1 cellular context compared by ENCODE assay signal in the genomic region with DNA sequence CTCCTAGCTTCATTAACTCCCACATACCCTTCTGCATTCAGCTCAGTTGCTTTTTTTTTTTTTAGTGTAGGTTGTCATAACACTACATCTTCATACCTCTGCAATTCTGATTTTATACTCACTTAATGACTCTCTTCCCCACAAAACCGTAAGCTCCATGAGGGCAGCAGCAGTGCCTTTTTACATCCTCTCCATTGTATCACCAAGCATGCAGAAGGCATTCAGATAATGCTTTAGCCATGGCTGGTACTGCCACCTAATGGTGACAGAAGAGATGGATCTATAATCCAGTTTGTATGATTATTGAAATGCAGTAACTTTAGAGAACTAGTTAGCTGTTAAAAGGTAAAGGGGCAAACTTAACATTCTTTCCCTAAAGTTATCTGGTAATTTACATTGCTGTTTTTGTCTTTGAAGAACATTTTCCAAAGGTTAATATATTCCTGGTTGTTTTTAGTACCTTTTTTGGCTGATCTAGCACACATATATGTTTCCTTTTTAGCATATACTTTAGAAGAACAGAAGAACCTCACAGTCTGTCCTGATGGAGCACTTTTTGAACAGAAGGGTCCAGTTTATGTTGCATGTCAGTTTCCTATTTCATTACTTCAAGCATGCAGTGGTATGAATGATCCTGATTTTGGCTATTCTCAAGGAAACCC.
TF ChIP-seq lines count a peak whose summit lies in the region.

No MANE protein-coding gene starts in this region.

TF ChIP-seq in WTC11, 78 proteins besides CTCF, POLR2A, EP300 and RAD21 (continued from another document):
- TF ChIP-seq, protein P1, sequence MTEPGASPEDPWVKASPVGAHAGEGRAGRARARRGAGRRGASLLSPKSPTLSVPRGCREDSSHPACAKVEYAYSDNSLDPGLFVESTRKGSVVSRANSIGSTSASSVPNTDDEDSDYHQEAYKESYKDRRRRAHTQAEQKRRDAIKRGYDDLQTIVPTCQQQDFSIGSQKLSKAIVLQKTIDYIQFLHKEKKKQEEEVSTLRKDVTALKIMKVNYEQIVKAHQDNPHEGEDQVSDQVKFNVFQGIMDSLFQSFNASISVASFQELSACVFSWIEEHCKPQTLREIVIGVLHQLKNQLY (CRISPR knock-in tag; IDR thresholded peaks at IDR 0.05), result no peak
- no peak for TF ChIP-seq NR1H2 (CRISPR knock-in tag; IDR thresholded peaks at IDR 0.05)
- TF ChIP-seq, protein P2, sequence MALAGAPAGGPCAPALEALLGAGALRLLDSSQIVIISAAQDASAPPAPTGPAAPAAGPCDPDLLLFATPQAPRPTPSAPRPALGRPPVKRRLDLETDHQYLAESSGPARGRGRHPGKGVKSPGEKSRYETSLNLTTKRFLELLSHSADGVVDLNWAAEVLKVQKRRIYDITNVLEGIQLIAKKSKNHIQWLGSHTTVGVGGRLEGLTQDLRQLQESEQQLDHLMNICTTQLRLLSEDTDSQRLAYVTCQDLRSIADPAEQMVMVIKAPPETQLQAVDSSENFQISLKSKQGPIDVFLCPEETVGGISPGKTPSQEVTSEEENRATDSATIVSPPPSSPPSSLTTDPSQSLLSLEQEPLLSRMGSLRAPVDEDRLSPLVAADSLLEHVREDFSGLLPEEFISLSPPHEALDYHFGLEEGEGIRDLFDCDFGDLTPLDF (CRISPR knock-in tag; IDR thresholded peaks at IDR 0.05), result no peak
- TF ChIP-seq, protein P3, sequence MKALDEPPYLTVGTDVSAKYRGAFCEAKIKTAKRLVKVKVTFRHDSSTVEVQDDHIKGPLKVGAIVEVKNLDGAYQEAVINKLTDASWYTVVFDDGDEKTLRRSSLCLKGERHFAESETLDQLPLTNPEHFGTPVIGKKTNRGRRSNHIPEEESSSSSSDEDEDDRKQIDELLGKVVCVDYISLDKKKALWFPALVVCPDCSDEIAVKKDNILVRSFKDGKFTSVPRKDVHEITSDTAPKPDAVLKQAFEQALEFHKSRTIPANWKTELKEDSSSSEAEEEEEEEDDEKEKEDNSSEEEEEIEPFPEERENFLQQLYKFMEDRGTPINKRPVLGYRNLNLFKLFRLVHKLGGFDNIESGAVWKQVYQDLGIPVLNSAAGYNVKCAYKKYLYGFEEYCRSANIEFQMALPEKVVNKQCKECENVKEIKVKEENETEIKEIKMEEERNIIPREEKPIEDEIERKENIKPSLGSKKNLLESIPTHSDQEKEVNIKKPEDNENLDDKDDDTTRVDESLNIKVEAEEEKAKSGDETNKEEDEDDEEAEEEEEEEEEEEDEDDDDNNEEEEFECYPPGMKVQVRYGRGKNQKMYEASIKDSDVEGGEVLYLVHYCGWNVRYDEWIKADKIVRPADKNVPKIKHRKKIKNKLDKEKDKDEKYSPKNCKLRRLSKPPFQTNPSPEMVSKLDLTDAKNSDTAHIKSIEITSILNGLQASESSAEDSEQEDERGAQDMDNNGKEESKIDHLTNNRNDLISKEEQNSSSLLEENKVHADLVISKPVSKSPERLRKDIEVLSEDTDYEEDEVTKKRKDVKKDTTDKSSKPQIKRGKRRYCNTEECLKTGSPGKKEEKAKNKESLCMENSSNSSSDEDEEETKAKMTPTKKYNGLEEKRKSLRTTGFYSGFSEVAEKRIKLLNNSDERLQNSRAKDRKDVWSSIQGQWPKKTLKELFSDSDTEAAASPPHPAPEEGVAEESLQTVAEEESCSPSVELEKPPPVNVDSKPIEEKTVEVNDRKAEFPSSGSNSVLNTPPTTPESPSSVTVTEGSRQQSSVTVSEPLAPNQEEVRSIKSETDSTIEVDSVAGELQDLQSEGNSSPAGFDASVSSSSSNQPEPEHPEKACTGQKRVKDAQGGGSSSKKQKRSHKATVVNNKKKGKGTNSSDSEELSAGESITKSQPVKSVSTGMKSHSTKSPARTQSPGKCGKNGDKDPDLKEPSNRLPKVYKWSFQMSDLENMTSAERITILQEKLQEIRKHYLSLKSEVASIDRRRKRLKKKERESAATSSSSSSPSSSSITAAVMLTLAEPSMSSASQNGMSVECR (CRISPR knock-in tag; IDR thresholded peaks at IDR 0.05; ENCODE audit: borderline replicate concordance), result no peak
- no peak for TF ChIP-seq GABPB1 (CRISPR knock-in tag; IDR thresholded peaks at IDR 0.05)
- TF ChIP-seq MXD4 (CRISPR knock-in tag; IDR thresholded peaks at IDR 0.05; ENCODE audit: borderline replicate concordance), result no peak
- no peak for TF ChIP-seq NFYB (CRISPR knock-in tag; conservative IDR thresholded peaks at IDR 0.05; ENCODE audit: low read depth)
- no peak for TF ChIP-seq ESRRA (CRISPR knock-in tag; IDR thresholded peaks at IDR 0.05; ENCODE audit: borderline replicate concordance)
- TF ChIP-seq, protein P4, sequence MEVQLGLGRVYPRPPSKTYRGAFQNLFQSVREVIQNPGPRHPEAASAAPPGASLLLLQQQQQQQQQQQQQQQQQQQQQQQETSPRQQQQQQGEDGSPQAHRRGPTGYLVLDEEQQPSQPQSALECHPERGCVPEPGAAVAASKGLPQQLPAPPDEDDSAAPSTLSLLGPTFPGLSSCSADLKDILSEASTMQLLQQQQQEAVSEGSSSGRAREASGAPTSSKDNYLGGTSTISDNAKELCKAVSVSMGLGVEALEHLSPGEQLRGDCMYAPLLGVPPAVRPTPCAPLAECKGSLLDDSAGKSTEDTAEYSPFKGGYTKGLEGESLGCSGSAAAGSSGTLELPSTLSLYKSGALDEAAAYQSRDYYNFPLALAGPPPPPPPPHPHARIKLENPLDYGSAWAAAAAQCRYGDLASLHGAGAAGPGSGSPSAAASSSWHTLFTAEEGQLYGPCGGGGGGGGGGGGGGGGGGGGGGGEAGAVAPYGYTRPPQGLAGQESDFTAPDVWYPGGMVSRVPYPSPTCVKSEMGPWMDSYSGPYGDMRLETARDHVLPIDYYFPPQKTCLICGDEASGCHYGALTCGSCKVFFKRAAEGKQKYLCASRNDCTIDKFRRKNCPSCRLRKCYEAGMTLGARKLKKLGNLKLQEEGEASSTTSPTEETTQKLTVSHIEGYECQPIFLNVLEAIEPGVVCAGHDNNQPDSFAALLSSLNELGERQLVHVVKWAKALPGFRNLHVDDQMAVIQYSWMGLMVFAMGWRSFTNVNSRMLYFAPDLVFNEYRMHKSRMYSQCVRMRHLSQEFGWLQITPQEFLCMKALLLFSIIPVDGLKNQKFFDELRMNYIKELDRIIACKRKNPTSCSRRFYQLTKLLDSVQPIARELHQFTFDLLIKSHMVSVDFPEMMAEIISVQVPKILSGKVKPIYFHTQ (CRISPR knock-in tag; IDR thresholded peaks at IDR 0.05), result no peak
